ENCODE assay signal across 8 cellular contexts in the genomic region with DNA sequence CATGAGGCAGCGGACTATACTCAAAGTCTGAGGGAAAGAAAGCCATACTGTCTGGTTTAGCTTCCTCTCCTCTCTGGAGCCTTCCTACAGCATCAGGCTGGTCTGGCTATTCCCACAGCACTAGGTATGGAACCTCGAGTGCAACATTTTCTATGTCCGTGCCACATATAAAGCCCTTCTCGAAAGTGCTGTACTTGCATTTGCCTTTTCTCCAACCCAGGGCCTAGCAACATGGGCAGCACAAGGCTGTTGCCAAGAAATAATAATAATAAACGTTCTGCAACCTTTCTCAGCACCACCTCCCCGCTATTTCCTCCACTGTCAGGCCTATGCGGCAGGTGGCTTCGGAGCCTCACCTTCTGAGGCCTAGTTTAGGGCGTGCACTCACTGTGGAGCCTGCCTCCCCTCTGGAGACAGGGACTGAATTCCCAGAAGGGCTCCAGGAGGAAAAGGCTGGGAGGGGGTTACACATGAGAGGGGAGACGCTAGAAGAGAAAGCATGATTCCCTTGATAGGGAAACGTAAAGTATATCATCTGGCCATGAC. TPM values are rescaled to one million over a fixed set of nuclear protein-coding genes. Genes with fewer than 3 reads are reported as not detected.
DNase-seq lines count a peak whose midpoint lies in the region; ATAC-seq and TF ChIP-seq lines count a peak whose summit lies in the region.

No MANE protein-coding gene starts in this region.

- H3K4me3 ChIP-seq in AG04449 (ENCODE audit: low read depth, low read length), result peak overlapping the region; percentile 88
- H3K4me3 ChIP-seq in right atrium auricular region, result peak overlapping the region; percentile 98
- peak overlapping the region; percentile 94 to 100 (median 98) for H3K4me3 ChIP-seq in spleen

- WGBS in spleen, 5 donors, result 18 to 30% (median 21%) methylated on average over 11 of the region's 11 CpGs

- peak overlapping the region; percentile 87 to 88 for H3K27ac ChIP-seq in right atrium auricular region
- H3K27ac ChIP-seq in spleen, result peak overlapping the region in 7 of 8 donors; percentile 79 to 94 (median 90)

- intact Hi-C loops in activated T-helper 2 cell treated with anti-CD3 and anti-CD28 coated beads, Interferon-gamma antibody, Interleukin-2, Interleukin-4, amounts not matched to agents 10 μg/mL and 5 μg/mL and 100 μg/mL, durations not matched to agents 14 hours and 24 hours and 36 hours (cut with micrococcal nuclease), result loop anchor here (1.0 to 2.0 kb wide), 4 partner anchors 119 to 955 kb away; a partner anchor contains a TSS
- intact Hi-C loops in spleen (cut with DNase I; ENCODE audit: low total_unique reads), result loop anchor here (10.0 kb wide), 1 partner anchor 367 kb away; no protein-coding TSS in a partner anchor

- CTCF ChIA-PET in AG04449 (lab: Yijun Ruan, JAX), result no interaction called here

- DNase-seq in AG04449 (ENCODE audit: low read depth, low spot score) (no peak), right atrium auricular region (ENCODE audit: low spot score) (no peak), spleen (no peak), SKM-1 treated with dmso at 0.1 percent for 144 hours (lab: John Stamatoyannopoulos, UW; ENCODE audit: unreplicated experiment) (no peak), AG20443 (ENCODE audit: low spot score) (no peak)
- DNase-seq in activated T-helper 2 cell treated with anti-CD3 and anti-CD28 coated beads, Interferon-gamma antibody, Interleukin-2, Interleukin-4, amounts not matched to agents 10 μg/mL and 5 μg/mL and 100 μg/mL, durations not matched to agents 14 hours and 24 hours and 36 hours (ENCODE audit: low spot score), result no peak

- H3K4me3 Mint-ChIP-seq in activated T-helper 2 cell treated with anti-CD3 and anti-CD28 coated beads, Interferon-gamma antibody, Interleukin-2, Interleukin-4, amounts not matched to agents 10 μg/mL and 5 μg/mL and 100 μg/mL, durations not matched to agents 14 hours and 24 hours and 36 hours (ENCODE audit: low read depth), result peak overlapping the region; percentile 96

- H3K36me3 Mint-ChIP-seq in activated T-helper 2 cell treated with anti-CD3 and anti-CD28 coated beads, Interferon-gamma antibody, Interleukin-2, Interleukin-4, amounts not matched to agents 10 μg/mL and 5 μg/mL and 100 μg/mL, durations not matched to agents 14 hours and 24 hours and 36 hours (ENCODE audit: low read depth), result peaks cover 56% of the 10 kb centered on the region

- no peak for TF ChIP-seq CTCF in AG04449 (IDR thresholded peaks at IDR 0.05; ENCODE audit: insufficient read depth, low read length, missing control alignments)
- no peak for TF ChIP-seq CTCF in right atrium auricular region (IDR thresholded peaks at IDR 0.05)
- no peak for TF ChIP-seq CTCF in spleen (IDR thresholded peaks at IDR 0.05 in 8 of 11, conservative IDR thresholded peaks at IDR 0.05 in 3 of 11)

- no peaks in the 10 kb centered on the region for H3K27me3 ChIP-seq in right atrium auricular region
- no peaks in the 10 kb centered on the region for H3K27me3 ChIP-seq in spleen (replicated peaks in 1 of 7)

- no peaks in the 10 kb centered on the region for H3K9me3 ChIP-seq in right atrium auricular region
- H3K9me3 ChIP-seq in spleen, result no peaks in the 10 kb centered on the region

- no peak for TF ChIP-seq POLR2A in spleen (IDR thresholded peaks at IDR 0.05)

- H3K9me3 Mint-ChIP-seq in activated T-helper 2 cell treated with anti-CD3 and anti-CD28 coated beads, Interferon-gamma antibody, Interleukin-2, Interleukin-4, amounts not matched to agents 10 μg/mL and 5 μg/mL and 100 μg/mL, durations not matched to agents 14 hours and 24 hours and 36 hours, result no peaks in the 10 kb centered on the region

- POLR2A ChIA-PET in AG04449 (lab: Yijun Ruan, JAX), result interaction anchor here (1.6 kb wide), 1 partner anchor 12 kb away, joined by 4 read pairs; no protein-coding TSS in a partner anchor

- peaks cover 38% of the 10 kb centered on the region for H3K4me1 Mint-ChIP-seq in activated T-helper 2 cell treated with anti-CD3 and anti-CD28 coated beads, Interferon-gamma antibody, Interleukin-2, Interleukin-4, amounts not matched to agents 10 μg/mL and 5 μg/mL and 100 μg/mL, durations not matched to agents 14 hours and 24 hours and 36 hours (ENCODE audit: low read depth)

- peaks cover 3% of the 10 kb centered on the region for H3K27me3 Mint-ChIP-seq in activated T-helper 2 cell treated with anti-CD3 and anti-CD28 coated beads, Interferon-gamma antibody, Interleukin-2, Interleukin-4, amounts not matched to agents 10 μg/mL and 5 μg/mL and 100 μg/mL, durations not matched to agents 14 hours and 24 hours and 36 hours (ENCODE audit: low read depth)

- H3K27ac Mint-ChIP-seq in activated T-helper 2 cell treated with anti-CD3 and anti-CD28 coated beads, Interferon-gamma antibody, Interleukin-2, Interleukin-4, amounts not matched to agents 10 μg/mL and 5 μg/mL and 100 μg/mL, durations not matched to agents 14 hours and 24 hours and 36 hours, result peak overlapping the region; percentile 93

- ATAC-seq in GM19328 (IDR thresholded peaks at IDR 0.05; ENCODE audit: unreplicated experiment) (peak; percentile 1), HG03565 (IDR thresholded peaks at IDR 0.05; ENCODE audit: unreplicated experiment) (peak; percentile 5)

- H3K36me3 ChIP-seq in right atrium auricular region (peaks cover 37% of the 10 kb centered on the region), spleen (peaks cover 0 to 45% (median 39%) of the 10 kb centered on the region in 6 donors)

- H3K4me1 ChIP-seq in right atrium auricular region, result peaks cover 0 to 19% of the 10 kb centered on the region in 2 donors
- H3K4me1 ChIP-seq in spleen, result peaks cover 17 to 53% (median 31%) of the 10 kb centered on the region in 6 donors

RNA-seq across cellular contexts. Expression of a gene that starts 0.7 kb away (rescaled TPM):
- 53.3 and 56.5 TPM in 2 replicates for total RNA-seq in activated T-helper 2 cell treated with anti-CD3 and anti-CD28 coated beads, Interferon-gamma antibody, Interleukin-2, Interleukin-4, amounts not matched to agents 10 μg/mL and 5 μg/mL and 100 μg/mL, durations not matched to agents 14 hours and 24 hours and 36 hours
- total RNA-seq in right atrium auricular region (10 to 100 TPM; 14.2 to 17.4 TPM), spleen (10 to 100 TPM; 31.9 to 47.5 (median 35.1) TPM)
- polyA plus RNA-seq in spleen, result 10 to 100 TPM; 43.2 to 50.4 (median 44.0) TPM
